Comparison of ENCODE assay signal across 1 cellular context in the genomic region with DNA sequence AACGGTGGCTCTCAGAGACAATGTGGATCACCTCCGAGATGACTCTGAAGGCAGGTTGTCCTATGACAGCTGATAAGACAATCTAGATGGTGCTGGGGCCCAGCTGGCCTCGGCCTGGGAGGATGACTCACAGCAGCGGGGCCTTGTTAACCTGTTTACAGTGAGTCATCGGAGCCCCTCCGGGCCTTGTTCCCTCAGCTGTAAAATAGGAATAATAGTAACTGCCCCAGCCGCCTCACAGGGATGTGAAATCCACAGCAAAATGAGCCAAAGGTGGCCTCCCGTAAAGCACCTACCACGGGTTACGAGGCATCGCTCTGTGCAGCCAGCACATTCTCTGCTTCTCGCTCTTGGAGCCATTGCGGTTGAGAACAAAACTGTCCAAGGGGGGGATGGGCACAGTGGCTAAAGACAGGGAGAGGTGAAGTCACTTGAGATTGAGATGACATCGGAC.
A peak's percentile ranks its signal among the peaks of the same experiment; 100 is the strongest.
TF ChIP-seq lines count a peak whose summit lies in the region.

No MANE protein-coding gene starts in this region.

TF ChIP-seq in K562, 482 proteins besides CTCF, POLR2A, EP300 and RAD21 (continued from another document and continues in another):
- TF ChIP-seq, protein P1, sequence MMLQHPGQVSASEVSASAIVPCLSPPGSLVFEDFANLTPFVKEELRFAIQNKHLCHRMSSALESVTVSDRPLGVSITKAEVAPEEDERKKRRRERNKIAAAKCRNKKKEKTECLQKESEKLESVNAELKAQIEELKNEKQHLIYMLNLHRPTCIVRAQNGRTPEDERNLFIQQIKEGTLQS (IDR thresholded peaks at IDR 0.05), result peak; percentile 98
- TF ChIP-seq, protein P1 (CRISPR knock-in tag; conservative IDR thresholded peaks at IDR 0.05), result peak; percentile 97
- TF ChIP-seq FOXA3 (CRISPR knock-in tag; conservative IDR thresholded peaks at IDR 0.05 in 1 of 2, IDR thresholded peaks at IDR 0.05 in 1 of 2) (peak; percentile 53 to 87; a peak in 3 of 4 replicates), L3MBTL2 (IDR thresholded peaks at IDR 0.05) (peak; percentile 58; the same call in 1 of the 2 replicates), ZNF551 (CRISPR knock-in tag; IDR thresholded peaks at IDR 0.05) (no peak), ZNF347 (CRISPR knock-in tag; IDR thresholded peaks at IDR 0.05; ENCODE audit: low read depth) (no peak), ZNF121 (CRISPR knock-in tag; conservative IDR thresholded peaks at IDR 0.05) (no peak), KLF16 (IDR thresholded peaks at IDR 0.05) (peak; percentile 40; the same call in 1 of the 2 replicates), HDAC2 (IDR thresholded peaks at IDR 0.05) (0 out of 2 replicates have a peak, but pooled peaks have one; percentile 41), NR0B1 (IDR thresholded peaks at IDR 0.05; ENCODE audit: partially characterized antibody) (no peak), NRF1 (conservative IDR thresholded peaks at IDR 0.05 in 1 of 2, IDR thresholded peaks at IDR 0.05 in 1 of 2) (0 out of 4 replicates have a peak, but pooled peaks have one; percentile 12 to 15), ZEB2 (IDR thresholded peaks at IDR 0.05) (peak; percentile 96), HMG20A (CRISPR knock-in tag; conservative IDR thresholded peaks at IDR 0.05) (no peak), BCLAF1 (IDR thresholded peaks at IDR 0.05; ENCODE audit: borderline replicate concordance in 1 of 2, control insufficient read depth in 1 of 2, low read depth in 2 of 2, low read length in 1 of 2) (no peak), FOXA1 (IDR thresholded peaks at IDR 0.05; ENCODE audit: borderline replicate concordance) (no peak), JUNB (CRISPR knock-in tag; conservative IDR thresholded peaks at IDR 0.05) (peak; percentile 91), GATAD2B (IDR thresholded peaks at IDR 0.05; ENCODE audit: borderline replicate concordance) (0 out of 2 replicates have a peak, but pooled peaks have one; percentile 9), ZNF512 (tag; IDR thresholded peaks at IDR 0.05) (no peak), MYNN (IDR thresholded peaks at IDR 0.05) (peak; percentile 93), MYNN (CRISPR knock-in tag; IDR thresholded peaks at IDR 0.05) (no peak), ZBTB49 (CRISPR knock-in tag; IDR thresholded peaks at IDR 0.05; ENCODE audit: borderline replicate concordance) (no peak), ZC3H11A (IDR thresholded peaks at IDR 0.05; ENCODE audit: low read depth, low read length) (no peak), JUND (IDR thresholded peaks at IDR 0.05; ENCODE audit: borderline replicate concordance, low read depth, low read length) (peak; percentile 99), JUND (tag; IDR thresholded peaks at IDR 0.05; ENCODE audit: borderline replicate concordance, low read depth, low read length) (peak; percentile 99)
- TF ChIP-seq, protein P2, sequence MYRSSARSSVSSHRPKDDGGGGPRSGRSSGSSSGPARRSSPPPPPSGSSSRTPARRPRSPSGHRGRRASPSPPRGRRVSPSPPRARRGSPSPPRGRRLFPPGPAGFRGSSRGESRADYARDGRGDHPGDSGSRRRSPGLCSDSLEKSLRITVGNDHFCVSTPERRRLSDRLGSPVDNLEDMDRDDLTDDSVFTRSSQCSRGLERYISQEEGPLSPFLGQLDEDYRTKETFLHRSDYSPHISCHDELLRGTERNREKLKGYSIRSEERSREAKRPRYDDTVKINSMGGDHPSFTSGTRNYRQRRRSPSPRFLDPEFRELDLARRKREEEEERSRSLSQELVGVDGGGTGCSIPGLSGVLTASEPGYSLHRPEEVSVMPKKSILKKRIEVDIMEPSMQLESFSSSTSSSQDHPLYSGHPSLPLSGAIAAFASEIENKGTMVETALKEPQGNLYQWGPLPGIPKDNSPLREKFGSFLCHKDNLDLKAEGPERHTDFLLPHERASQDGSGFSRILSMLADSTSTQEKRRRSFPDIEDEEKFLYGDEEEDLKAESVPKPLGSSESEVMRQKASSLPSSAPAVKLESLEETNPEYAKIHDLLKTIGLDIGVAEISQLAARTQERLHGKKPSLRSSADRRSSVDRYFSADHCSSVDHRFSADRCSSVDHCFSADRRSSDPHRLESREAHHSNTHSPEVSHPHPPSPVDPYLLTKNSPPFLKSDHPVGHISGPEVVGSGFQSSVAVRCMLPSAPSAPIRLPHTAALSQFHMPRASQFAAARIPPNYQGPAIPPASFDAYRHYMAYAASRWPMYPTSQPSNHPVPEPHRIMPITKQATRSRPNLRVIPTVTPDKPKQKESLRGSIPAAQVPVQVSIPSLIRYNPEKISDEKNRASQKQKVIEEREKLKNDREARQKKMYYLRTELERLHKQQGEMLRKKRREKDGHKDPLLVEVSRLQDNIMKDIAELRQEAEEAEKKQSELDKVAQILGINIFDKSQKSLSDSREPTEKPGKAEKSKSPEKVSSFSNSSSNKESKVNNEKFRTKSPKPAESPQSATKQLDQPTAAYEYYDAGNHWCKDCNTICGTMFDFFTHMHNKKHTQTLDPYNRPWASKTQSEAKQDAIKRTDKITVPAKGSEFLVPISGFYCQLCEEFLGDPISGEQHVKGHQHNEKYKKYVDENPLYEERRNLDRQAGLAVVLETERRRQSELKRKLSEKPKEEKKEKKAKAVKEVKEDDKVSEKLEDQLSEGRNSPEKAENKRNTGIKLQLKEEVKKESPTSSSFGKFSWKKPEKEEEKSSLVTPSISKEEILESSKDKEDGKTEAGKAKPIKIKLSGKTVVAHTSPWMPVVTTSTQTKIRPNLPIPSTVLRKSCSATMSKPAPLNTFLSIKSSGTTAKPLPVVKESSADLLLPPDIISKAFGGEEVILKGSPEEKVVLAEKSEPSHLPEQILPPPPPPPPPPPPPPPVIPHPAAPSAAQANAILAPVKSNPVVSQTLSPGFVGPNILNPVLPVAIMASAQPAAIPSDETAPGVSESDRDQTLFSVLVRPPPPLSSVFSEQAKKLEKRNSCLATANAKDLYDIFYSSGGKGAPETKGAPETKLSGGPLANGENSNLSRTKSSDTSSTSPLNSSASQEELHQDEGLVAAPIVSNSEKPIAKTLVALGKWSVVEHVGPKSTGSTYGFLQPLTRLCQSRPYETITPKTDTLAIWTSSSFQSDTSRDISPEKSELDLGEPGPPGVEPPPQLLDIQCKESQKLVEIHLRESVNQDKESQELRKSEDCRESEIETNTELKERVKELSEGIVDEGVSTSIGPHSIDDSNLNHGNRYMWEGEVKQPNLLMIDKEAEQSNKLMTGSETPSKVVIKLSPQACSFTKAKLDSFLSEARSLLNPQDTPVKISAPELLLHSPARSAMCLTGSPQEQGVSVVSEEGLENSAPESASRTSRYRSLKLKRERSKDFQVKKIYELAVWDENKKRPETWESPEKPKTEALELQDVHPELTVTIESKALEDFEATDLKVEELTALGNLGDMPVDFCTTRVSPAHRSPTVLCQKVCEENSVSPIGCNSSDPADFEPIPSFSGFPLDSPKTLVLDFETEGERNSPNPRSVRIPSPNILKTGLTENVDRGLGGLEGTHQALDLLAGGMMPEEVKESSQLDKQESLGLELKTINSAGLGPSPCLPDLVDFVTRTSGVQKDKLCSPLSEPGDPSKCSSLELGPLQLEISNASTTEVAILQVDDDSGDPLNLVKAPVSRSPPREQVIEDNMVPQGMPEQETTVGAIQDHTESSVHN (IDR thresholded peaks at IDR 0.05; ENCODE audit: borderline replicate concordance in 1 of 2, low read depth in 1 of 2), result peak in 1 of 2 experiments; percentile 97; a peak in 2 of 4 replicates
- TF ChIP-seq, protein P3, sequence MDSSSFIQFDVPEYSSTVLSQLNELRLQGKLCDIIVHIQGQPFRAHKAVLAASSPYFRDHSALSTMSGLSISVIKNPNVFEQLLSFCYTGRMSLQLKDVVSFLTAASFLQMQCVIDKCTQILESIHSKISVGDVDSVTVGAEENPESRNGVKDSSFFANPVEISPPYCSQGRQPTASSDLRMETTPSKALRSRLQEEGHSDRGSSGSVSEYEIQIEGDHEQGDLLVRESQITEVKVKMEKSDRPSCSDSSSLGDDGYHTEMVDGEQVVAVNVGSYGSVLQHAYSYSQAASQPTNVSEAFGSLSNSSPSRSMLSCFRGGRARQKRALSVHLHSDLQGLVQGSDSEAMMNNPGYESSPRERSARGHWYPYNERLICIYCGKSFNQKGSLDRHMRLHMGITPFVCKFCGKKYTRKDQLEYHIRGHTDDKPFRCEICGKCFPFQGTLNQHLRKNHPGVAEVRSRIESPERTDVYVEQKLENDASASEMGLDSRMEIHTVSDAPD (CRISPR knock-in tag; IDR thresholded peaks at IDR 0.05), result no peak
- TF ChIP-seq, protein P4, sequence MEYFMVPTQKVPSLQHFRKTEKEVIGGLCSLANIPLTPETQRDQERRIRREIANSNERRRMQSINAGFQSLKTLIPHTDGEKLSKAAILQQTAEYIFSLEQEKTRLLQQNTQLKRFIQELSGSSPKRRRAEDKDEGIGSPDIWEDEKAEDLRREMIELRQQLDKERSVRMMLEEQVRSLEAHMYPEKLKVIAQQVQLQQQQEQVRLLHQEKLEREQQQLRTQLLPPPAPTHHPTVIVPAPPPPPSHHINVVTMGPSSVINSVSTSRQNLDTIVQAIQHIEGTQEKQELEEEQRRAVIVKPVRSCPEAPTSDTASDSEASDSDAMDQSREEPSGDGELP (CRISPR knock-in tag; IDR thresholded peaks at IDR 0.05; ENCODE audit: borderline replicate concordance), result peak; percentile 99
- TF ChIP-seq, protein P5, sequence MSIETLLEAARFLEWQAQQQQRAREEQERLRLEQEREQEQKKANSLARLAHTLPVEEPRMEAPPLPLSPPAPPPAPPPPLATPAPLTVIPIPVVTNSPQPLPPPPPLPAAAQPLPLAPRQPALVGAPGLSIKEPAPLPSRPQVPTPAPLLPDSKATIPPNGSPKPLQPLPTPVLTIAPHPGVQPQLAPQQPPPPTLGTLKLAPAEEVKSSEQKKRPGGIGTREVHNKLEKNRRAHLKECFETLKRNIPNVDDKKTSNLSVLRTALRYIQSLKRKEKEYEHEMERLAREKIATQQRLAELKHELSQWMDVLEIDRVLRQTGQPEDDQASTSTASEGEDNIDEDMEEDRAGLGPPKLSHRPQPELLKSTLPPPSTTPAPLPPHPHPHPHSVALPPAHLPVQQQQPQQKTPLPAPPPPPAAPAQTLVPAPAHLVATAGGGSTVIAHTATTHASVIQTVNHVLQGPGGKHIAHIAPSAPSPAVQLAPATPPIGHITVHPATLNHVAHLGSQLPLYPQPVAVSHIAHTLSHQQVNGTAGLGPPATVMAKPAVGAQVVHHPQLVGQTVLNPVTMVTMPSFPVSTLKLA (conservative IDR thresholded peaks at IDR 0.05), result peak in 1 of 2 experiments; percentile 55; a peak in 1 of 4 replicates
